Comparison of ENCODE assay signal across 8 cellular contexts in genomic region chr15:89087830-89088604, GRCh38. TPM values are rescaled to one million over a fixed set of nuclear protein-coding genes. Genes with fewer than 3 reads are reported as not detected.
DNase-seq lines count a peak whose midpoint lies in the region; ATAC-seq and TF ChIP-seq lines count a peak whose summit lies in the region.

Gene ABHD2, plus strand, starts transcription at chr15:89088456. Its CDS starts 27,872 bp downstream, at chr15:89116328.

- peak; percentile 95 for ATAC-seq in GM19397 (IDR thresholded peaks at IDR 0.05; ENCODE audit: unreplicated experiment)
- ATAC-seq in HG03571 (IDR thresholded peaks at IDR 0.05; ENCODE audit: unreplicated experiment): peak; percentile 97

- peaks cover 0 to 24% (median 3%) of the 10 kb centered on the region in 4 donors for H3K4me1 ChIP-seq in liver (ENCODE audit: control insufficient read depth in 4 of 4, insufficient read depth in 4 of 4, low read length in 3 of 4)

- no peaks in the 10 kb centered on the region for H3K9me3 ChIP-seq in liver (ENCODE audit: control insufficient read depth in 4 of 4, low read length in 3 of 4)

- peak within 1 kb of the TSS; percentile 95 to 98 for H3K27ac ChIP-seq in liver (ENCODE audit: low read depth in 1 of 2, low read length in 2 of 2)

- intact Hi-C loops in CD14-positive monocyte (cut with micrococcal nuclease): loop anchor here in 1 of 2 donors (5.0 kb wide), 1 partner anchor 44 kb away; no protein-coding TSS in a partner anchor

- H3K9me3 Mint-ChIP-seq in CD14-positive monocyte: no peaks in the 10 kb centered on the region

- no peaks in the 10 kb centered on the region for H3K36me3 ChIP-seq in liver (ENCODE audit: control insufficient read depth in 4 of 4, insufficient read depth in 3 of 4, low read depth in 1 of 4, low read length in 3 of 4)

- peak within 1 kb of the TSS in 1 of 7 donors; percentile 98 for H3K27ac Mint-ChIP-seq in CD14-positive monocyte

- H3K4me1 Mint-ChIP-seq in CD14-positive monocyte: peaks cover 42% of the 10 kb centered on the region

- peaks cover 3 to 7% of the 10 kb centered on the region in 2 donors for H3K36me3 Mint-ChIP-seq in CD14-positive monocyte

- no peak within 1 kb of the TSS for H3K4me3 Mint-ChIP-seq in CD14-positive monocyte

- WGBS in liver: 2% methylated on average over 51 of the region's 51 CpGs

- TF ChIP-seq CTCF in CD14-positive monocyte (IDR thresholded peaks at IDR 0.05): no peak
- no peak for TF ChIP-seq CTCF in liver (IDR thresholded peaks at IDR 0.05; ENCODE audit: low read depth, low read length, missing input control)

- peak; percentile 100 for DNase-seq in CD14-positive monocyte (ENCODE audit: low spot score)
- peak; percentile 100 for DNase-seq in NCI-H82 (lab: John Stamatoyannopoulos, UW)
- DNase-seq in activated CD4-positive, alpha-beta T cell treated with anti-CD3 and anti-CD28 coated beads, Interleukin-2, amount 50 U/mL, for 48 hours: peak; percentile 99 to 100
- peak; percentile 99 to 100 for DNase-seq in dermis microvascular lymphatic vessel endothelial cell (ENCODE audit: low read depth in 2 of 2)
- DNase-seq in stimulated activated CD4-positive, alpha-beta T cell treated with anti-CD3 and anti-CD28 coated beads, Interleukin-4, amount 100 ng/mL, for 4 hours: peak; percentile 95 to 97

- peaks cover 0 to 2% (median 0%) of the 10 kb centered on the region in 3 donors for H3K27me3 Mint-ChIP-seq in CD14-positive monocyte (ENCODE audit: low read depth in 3 of 3)

- peak; percentile 50 to 52 for TF ChIP-seq RAD21 in liver (IDR thresholded peaks at IDR 0.05)

- H3K27me3 ChIP-seq in liver (ENCODE audit: control insufficient read depth in 4 of 4, insufficient read depth in 4 of 4, low read length in 3 of 4): no peaks in the 10 kb centered on the region

- H3K9ac ChIP-seq in liver (ENCODE audit: low read depth in 1 of 2, low read length in 2 of 2): peak within 1 kb of the TSS; percentile 93 to 97

- peak within 1 kb of the TSS; percentile 84 to 88 (median 88) for H3K4me3 ChIP-seq in liver (ENCODE audit: low read depth in 1 of 3, low read length in 3 of 3)

TF ChIP-seq in liver, 16 proteins besides CTCF, POLR2A, EP300 and RAD21:
- TF ChIP-seq GABPA (IDR thresholded peaks at IDR 0.05 in 1 of 2, conservative IDR thresholded peaks at IDR 0.05 in 1 of 2) (peak; percentile 14 to 69), ATF3 (IDR thresholded peaks at IDR 0.05) (no peak), RXRA (IDR thresholded peaks at IDR 0.05) (peak; percentile 65 to 85), TAF1 (conservative IDR thresholded peaks at IDR 0.05) (peak; percentile 90), SP1 (IDR thresholded peaks at IDR 0.05) (peak; percentile 99), EGR1 (IDR thresholded peaks at IDR 0.05; ENCODE audit: low read depth in 2 of 2) (peak; percentile 0 to 67), ZBTB33 (IDR thresholded peaks at IDR 0.05) (peak; percentile 81), HNF4G (IDR thresholded peaks at IDR 0.05) (no peak), YY1 (IDR thresholded peaks at IDR 0.05) (peak; percentile 95), JUND (IDR thresholded peaks at IDR 0.05) (peak; percentile 35 to 69), MAX (IDR thresholded peaks at IDR 0.05) (no peak), NR2F2 (IDR thresholded peaks at IDR 0.05) (peak; percentile 87), FOXA1 (IDR thresholded peaks at IDR 0.05) (peak; percentile 7), FOXA2 (IDR thresholded peaks at IDR 0.05) (no peak), HNF4A (conservative IDR thresholded peaks at IDR 0.05) (peak in 1 of 2 donors; percentile 58), REST (IDR thresholded peaks at IDR 0.05) (peak; percentile 81)

RNA-seq across cellular contexts. Expression of gene ABHD2, which starts in this region (rescaled TPM):
- polyA plus RNA-seq in CD14-positive monocyte: 10 to 100 TPM; 37.3 to 67.1 TPM
- 32.1 and 47.9 TPM in 2 replicates for total RNA-seq in dermis microvascular lymphatic vessel endothelial cell
- 100 to 1,000 TPM in 1 of 2 donors, 10 to 100 TPM in 1; 34.6 to 663 TPM for total RNA-seq in liver
- polyA plus RNA-seq in liver: 10 to 100 TPM; 58.8 to 71.5 TPM

Comparison
In these comparisons a context has a peak if more than half of its experiments do, and no peak if none do; other contexts are left out.
1. Peak in every context shown above with its lines: DNase-seq, ATAC-seq, H3K4me3 ChIP-seq and H3K27ac ChIP-seq.